ENCODE assay signal across 19 cellular contexts in genomic region chr12:59115995-59116394, GRCh38.
"Had no signal": no experiment of that assay in that cellular context is flagged by ENCODE, and none has a peak within 500 bp of the region (broad histone marks: within the 10 kb centered on the region; RNA-seq: fewer than 3 reads in every experiment).

No MANE protein-coding gene starts in this region.

- H3K4me3 ChIP-seq: esophagus muscularis mucosa, heart left ventricle, mucosa of descending colon, thoracic aorta, upper lobe of left lung had no signal

- H3K27me3 ChIP-seq: brain microvascular endothelial cell, esophagus muscularis mucosa, heart left ventricle, upper lobe of left lung had no signal

- ATAC-seq: activated CD8-positive, alpha-beta memory T cell treated with anti-CD3 and anti-CD28 coated beads, Interleukin-2, amount 10 ng/mL, durations not matched to agents 7 days and 5 days; activated CD8-positive, alpha-beta T cell treated with anti-CD3 and anti-CD28 coated beads for 36 hours; heart left ventricle; left colon; mucosa of descending colon had no signal

- H3K27ac ChIP-seq: brain microvascular endothelial cell, esophagus muscularis mucosa, heart left ventricle, thoracic aorta, upper lobe of left lung, WERI-Rb-1 had no signal

- H3K4me1 ChIP-seq: upper lobe of left lung had no signal

- DNase-seq: activated CD4-positive, alpha-beta T cell treated with anti-CD3 and anti-CD28 coated beads, Interleukin-2, amount 10 ng/mL, durations not matched to agents 7 days and 5 days; activated CD4-positive, CD25-positive, alpha-beta regulatory T cell treated with anti-CD3 and anti-CD28 coated beads, Interleukin-2, amount 50 U/mL, for 72 hours; activated CD8-positive, alpha-beta memory T cell treated with anti-CD3 and anti-CD28 coated beads, Interleukin-2, amount 10 ng/mL, durations not matched to agents 7 days and 5 days; activated CD8-positive, alpha-beta T cell treated with anti-CD3 and anti-CD28 coated beads for 36 hours; activated gamma-delta T cell treated with Interleukin-2 at 50 U/mL for 16 hours; activated T-cell treated with anti-CD3 and anti-CD28 coated beads, Interleukin-2, amount 50 U/mL, for 1 hour; aorta; caudate nucleus; effector CD4-positive, alpha-beta T cell; heart left ventricle; left colon; mucosa of descending colon; stimulated activated CD4-positive, alpha-beta T cell treated with anti-CD3 and anti-CD28 coated beads, Interleukin-4, amount 100 ng/mL, for 24 hours; stimulated activated naive CD4-positive, alpha-beta T cell treated with Interleukin-2 at 50 U/mL for 16 hours; upper lobe of left lung; WERI-Rb-1 had no signal

- H3K9me3 ChIP-seq: esophagus muscularis mucosa, heart left ventricle, mucosa of descending colon, thoracic aorta, upper lobe of left lung had no signal

- H3K36me3 ChIP-seq: brain microvascular endothelial cell, esophagus muscularis mucosa, heart left ventricle, thoracic aorta, upper lobe of left lung, WERI-Rb-1 had no signal
